ENCODE assay signal across 19 cellular contexts in genomic region chr7:46565712-46566111, GRCh38.
DNase-seq lines count a peak whose midpoint lies in the region; ATAC-seq and TF ChIP-seq lines count a peak whose summit lies in the region.
"Had no signal": no experiment of that assay in that cellular context is flagged by ENCODE, and none has a peak within 500 bp of the region (broad histone marks: within the 10 kb centered on the region; RNA-seq: fewer than 3 reads in every experiment).

No MANE protein-coding gene starts in this region.

- H3K9me3 Mint-ChIP-seq in HFFc6 = 0 out of 2 replicates have a peak, but pooled peaks cover 2% of the 10 kb centered on the region
- H3K9me3 Mint-ChIP-seq in neural progenitor cell = peaks cover 10% of the 10 kb centered on the region

- H4K20me1 ChIP-seq in osteoblast (ENCODE audit: insufficient read depth, low read length) (no peaks in the 10 kb centered on the region), neural progenitor cell (ENCODE audit: low read depth) (no peaks in the 10 kb centered on the region)

- H3K4me3 Mint-ChIP-seq in HFFc6 (no peak overlapping the region), neural progenitor cell (no peak overlapping the region)

- H3K4me3 ChIP-seq in osteoblast (ENCODE audit: insufficient read depth, low read length) (no peak overlapping the region), neural progenitor cell (no peak overlapping the region)

- peaks cover 8% of the 10 kb centered on the region; the same call in 1 of the 2 replicates for H3K36me3 Mint-ChIP-seq in HFFc6 (ENCODE audit: low read depth)
- H3K36me3 Mint-ChIP-seq in neural progenitor cell = no peaks in the 10 kb centered on the region

- H3K4me1 Mint-ChIP-seq in HFFc6 (ENCODE audit: low read depth) (peaks cover 43% of the 10 kb centered on the region), neural progenitor cell (peaks cover 13% of the 10 kb centered on the region)

- H3K27me3 ChIP-seq in foreskin keratinocyte (no peaks in the 10 kb centered on the region), osteoblast (ENCODE audit: insufficient read depth, low read length) (no peaks in the 10 kb centered on the region), neural progenitor cell (no peaks in the 10 kb centered on the region)

- H2AFZ ChIP-seq in osteoblast (ENCODE audit: low read length) = peak overlapping the region; percentile 58
- no peak overlapping the region for H2AFZ ChIP-seq in neural progenitor cell (replicated peaks)

- H3K27ac Mint-ChIP-seq in HFFc6 (peak overlapping the region; percentile 52; the same call in 1 of the 2 replicates), neural progenitor cell (no peak overlapping the region)

- TF ChIP-seq CTCF in HFFc6 (IDR thresholded peaks at IDR 0.05) = no peak
- no peak for TF ChIP-seq CTCF in foreskin keratinocyte (conservative IDR thresholded peaks at IDR 0.05)
- TF ChIP-seq CTCF in osteoblast (IDR thresholded peaks at IDR 0.05; ENCODE audit: extremely low read depth, low read depth, low read length) = no peak
- no peak for TF ChIP-seq CTCF in neural progenitor cell (IDR thresholded peaks at IDR 0.05)

- no peak overlapping the region for H3K9ac ChIP-seq in neural progenitor cell

- H3K4me2 ChIP-seq in osteoblast (ENCODE audit: insufficient read depth, low read length) (no peak overlapping the region), neural progenitor cell (no peak overlapping the region)

- DNase-seq in HFFc6 (no peak), amniotic epithelial cell (ENCODE audit: low read depth) (peak; percentile 31), foreskin keratinocyte (no peak), osteoblast (ENCODE audit: insufficient read length, low spot score, missing footprints) (no peak), neural progenitor cell (ENCODE audit: low spot score) (no peak), NOMO-1 treated with dmso at 0.1 percent for 144 hours (lab: John Stamatoyannopoulos, UW; ENCODE audit: unreplicated experiment) (no peak)
- DNase-seq in stimulated activated CD4-positive, alpha-beta T cell treated with anti-CD3 and anti-CD28 coated beads, Interleukin-4, amount 100 ng/mL, for 24 hours = no peak
- DNase-seq in activated CD4-positive, alpha-beta T cell treated with anti-CD3 and anti-CD28 coated beads, Interleukin-2, amount 50 U/mL, for 48 hours = no peak
- DNase-seq: AML-193; DMS79; H7; NCI-H1092 treated with DMSO at 0.1 percent for 48 hours; NCI-H146; NCI-H2029 treated with DMSO at 0.1 percent for 48 hours; NCI-H2171; NCI-H526 treated with DMSO at 0.1 percent for 48 hours; NK-92 treated with Interleukin-12 subunit alpha and Interleukin-12 subunit beta, amount 100 ng/mL, for 24 hours; Right ventricle myocardium superior had no signal

- no peaks in the 10 kb centered on the region for H3K79me2 ChIP-seq in osteoblast (ENCODE audit: insufficient read depth, low read length)
- H3K79me2 ChIP-seq in neural progenitor cell (ENCODE audit: low read depth) = no peaks in the 10 kb centered on the region

- H3F3A ChIP-seq in neural progenitor cell (ENCODE audit: low read depth) = no peaks in the 10 kb centered on the region

- H3K27ac ChIP-seq in foreskin keratinocyte = peak overlapping the region; percentile 74
- peak overlapping the region; percentile 69 for H3K27ac ChIP-seq in osteoblast (ENCODE audit: low read depth, low read length)
- no peak overlapping the region for H3K27ac ChIP-seq in neural progenitor cell
- H3K27ac ChIP-seq: C4-2B had no signal

- no peak for ATAC-seq in foreskin keratinocyte

- H3K4me1 ChIP-seq in foreskin keratinocyte (peaks cover 24% of the 10 kb centered on the region), osteoblast (ENCODE audit: insufficient read depth, low read length) (peaks cover 11% of the 10 kb centered on the region), neural progenitor cell (no peaks in the 10 kb centered on the region)

- no peaks in the 10 kb centered on the region for H3K9me3 ChIP-seq in osteoblast (ENCODE audit: low read depth, low read length)
- no peaks in the 10 kb centered on the region for H3K9me3 ChIP-seq in neural progenitor cell (ENCODE audit: low read depth)

- H3K36me3 ChIP-seq in osteoblast (ENCODE audit: insufficient read depth, low read length) = no peaks in the 10 kb centered on the region
- H3K36me3 ChIP-seq in neural progenitor cell = no peaks in the 10 kb centered on the region

- H3K27me3 Mint-ChIP-seq in HFFc6 (ENCODE audit: insufficient read depth) = no peaks in the 10 kb centered on the region; the same call in 1 of the 2 replicates
- peaks cover 2% of the 10 kb centered on the region for H3K27me3 Mint-ChIP-seq in neural progenitor cell (ENCODE audit: insufficient read depth, low read depth)
